ENCODE assay signal across 8 cellular contexts in genomic region chrX:21940356-21940829, GRCh38. TPM values are rescaled to one million over a fixed set of nuclear protein-coding genes. Genes with fewer than 3 reads are reported as not detected.
DNase-seq lines count a peak whose midpoint lies in the region; ATAC-seq, FAIRE-seq and TF ChIP-seq lines count a peak whose summit lies in the region.

Gene SMS (plus strand): TSS chrX:21940709. CDS start chrX:21940825, 116 bp downstream.

- FAIRE-seq in A549 (lab: Jason Lieb, UNC) = no peak

- ATAC-seq in A549 = peak; percentile 92
- ATAC-seq in GM18858 (IDR thresholded peaks at IDR 0.05; ENCODE audit: unreplicated experiment) = peak; percentile 47
- peak; percentile 68 for ATAC-seq in HG03066 (IDR thresholded peaks at IDR 0.05; ENCODE audit: low read depth, unreplicated experiment)
- peak; percentile 65 for ATAC-seq in activated CD4-positive, alpha-beta T cell treated with anti-CD3 and anti-CD28 coated beads for 36 hours
- ATAC-seq in left lobe of liver = peak; percentile 97

- peaks cover 18% of the 10 kb centered on the region for H3K36me3 Mint-ChIP-seq in activated CD4-positive, alpha-beta T cell treated with anti-CD3 and anti-CD28 coated beads for 36 hours (ENCODE audit: low read depth)

- TF ChIP-seq POLR2A in A549 (IDR thresholded peaks at IDR 0.05; ENCODE audit: low read length) = peak; percentile 37; the same call in 1 of the 2 replicates

- H3K27me3 ChIP-seq in colonic mucosa = no peaks in the 10 kb centered on the region

- H3K4me1 Mint-ChIP-seq in activated CD4-positive, alpha-beta T cell treated with anti-CD3 and anti-CD28 coated beads for 36 hours = peaks cover 32% of the 10 kb centered on the region

- no peak for TF ChIP-seq RAD21 in A549 (conservative IDR thresholded peaks at IDR 0.05 in 1 of 2, IDR thresholded peaks at IDR 0.05 in 1 of 2)

- intact Hi-C loops in activated CD4-positive, alpha-beta T cell treated with anti-CD3 and anti-CD28 coated beads for 36 hours (cut with DNase I, micrococcal nuclease) = loop anchor here (2.0 to 10.0 kb wide), 7 partner anchors 32 to 1726 kb away; partner anchors contain the start of genes RPS6KA3 (in 2 of the 2) and PRDX4 (in 1 of the 2)
- intact Hi-C loops in colonic mucosa (cut with DNase I) = no loop called here

- POLR2A ChIA-PET in A549 (lab: Yijun Ruan, JAX) = no interaction called here
- POLR2A ChIA-PET in activated CD4-positive, alpha-beta T cell treated with anti-CD3 and anti-CD28 coated beads for 36 hours (lab: Charles Lee) = no interaction called here

- H3K4me1 ChIP-seq in A549 (peaks cover 32% of the 10 kb centered on the region), colonic mucosa (no peaks in the 10 kb centered on the region)

- H3K9me3 ChIP-seq in A549 (no peaks in the 10 kb centered on the region), colonic mucosa (no peaks in the 10 kb centered on the region)

- CTCF ChIA-PET in A549 (lab: Yijun Ruan, JAX) = no interaction called here
- CTCF ChIA-PET in activated CD4-positive, alpha-beta T cell treated with anti-CD3 and anti-CD28 coated beads for 36 hours (lab: Charles Lee) = no interaction called here

- H3K27ac Mint-ChIP-seq in activated CD4-positive, alpha-beta T cell treated with anti-CD3 and anti-CD28 coated beads for 36 hours = peak within 1 kb of the TSS; percentile 91

- peak within 1 kb of the TSS; percentile 99 for H3K4me3 ChIP-seq in A549
- H3K4me3 ChIP-seq in colonic mucosa = peak within 1 kb of the TSS; percentile 42

- TF ChIP-seq CTCF in A549 (IDR thresholded peaks at IDR 0.05) = no peak
- TF ChIP-seq CTCF in colonic mucosa (IDR thresholded peaks at IDR 0.05) = no peak

- DNase-seq in A549 (ENCODE audit: low read depth in 1 of 2, low spot score in 1 of 2) = peak; percentile 62 to 82
- peak; percentile 91 for DNase-seq in NCI-H2227 (lab: John Stamatoyannopoulos, UW; ENCODE audit: unreplicated experiment)
- peak; percentile 78 for DNase-seq in activated CD4-positive, alpha-beta T cell treated with anti-CD3 and anti-CD28 coated beads for 36 hours
- peak; percentile 74 for DNase-seq in colonic mucosa
- peak; percentile 79 for DNase-seq in left lobe of liver (ENCODE audit: low spot score)
- peak; percentile 61 to 73 for DNase-seq in stimulated activated CD4-positive, alpha-beta T cell treated with anti-CD3 and anti-CD28 coated beads, Interleukin-2, amount 100 ng/mL, for 24 hours

- peak within 1 kb of the TSS; percentile 83 for H3K4me3 Mint-ChIP-seq in activated CD4-positive, alpha-beta T cell treated with anti-CD3 and anti-CD28 coated beads for 36 hours

- H3K4me2 ChIP-seq in A549 = peak within 1 kb of the TSS; percentile 84

- 3% methylated on average over 4 of the region's 46 CpGs for WGBS in A549 (ENCODE audit: missing lambda C conversion rate)

- H3K27ac ChIP-seq in A549 (peak within 1 kb of the TSS; percentile 97 to 99), colonic mucosa (peak within 1 kb of the TSS; percentile 60)

- H3K9ac ChIP-seq in colonic mucosa (ENCODE audit: low read depth in 2 of 2, low read length in 2 of 2) = peak within 1 kb of the TSS; percentile 55 to 68

- no peak for TF ChIP-seq EP300 in A549 (IDR thresholded peaks at IDR 0.05)

- H3K36me3 ChIP-seq in colonic mucosa = no peaks in the 10 kb centered on the region

- no peaks in the 10 kb centered on the region for H3K9me3 Mint-ChIP-seq in activated CD4-positive, alpha-beta T cell treated with anti-CD3 and anti-CD28 coated beads for 36 hours (ENCODE audit: low read depth)

- no peaks in the 10 kb centered on the region for H3K27me3 Mint-ChIP-seq in activated CD4-positive, alpha-beta T cell treated with anti-CD3 and anti-CD28 coated beads for 36 hours

TF ChIP-seq in A549, 52 proteins besides CTCF, POLR2A, EP300 and RAD21:
- 0 out of 3 replicates have a peak, but pooled peaks have one; percentile 27 for TF ChIP-seq BCL3 (IDR thresholded peaks at IDR 0.05)
- peak; percentile 22; the same call in 1 of the 2 replicates for TF ChIP-seq PHF8 (IDR thresholded peaks at IDR 0.05; ENCODE audit: borderline replicate concordance, low read depth)
- TF ChIP-seq MAX (IDR thresholded peaks at IDR 0.05) = peak; percentile 81
- no peak for TF ChIP-seq HOXB13 (CRISPR knock-in tag; IDR thresholded peaks at IDR 0.05; ENCODE audit: low read depth)
- TF ChIP-seq HES2 (IDR thresholded peaks at IDR 0.05) = no peak
- TF ChIP-seq E2F6 (IDR thresholded peaks at IDR 0.05; ENCODE audit: borderline replicate concordance, low read depth) = peak; percentile 74; the same call in 1 of the 2 replicates
- peak; percentile 25 to 78; a peak in 1 of 5 replicates for TF ChIP-seq JUN (IDR thresholded peaks at IDR 0.05)
- TF ChIP-seq NR3C1 (IDR thresholded peaks at IDR 0.05) = no peak

RNA-seq across cellular contexts. Expression of gene SMS, which starts in this region (rescaled TPM):
- polyA plus RNA-seq in A549 (2011; rRNA removed) = 85.7 and 129 TPM in 2 replicates
- polyA plus RNA-seq in A549 (2012; cell fraction: cytosol; rRNA removed) = 104 and 106 TPM in 2 replicates
- 43.9 and 44.9 TPM in 2 replicates for polyA plus RNA-seq in A549 (2012; cell fraction: nucleus; rRNA removed)
- polyA plus RNA-seq in A549 (2017; fragmentation: RNase III; extraction: RNeasy Plus Mini Kit Qiagen cat#74134 plus additional on column Dnase treatment) = 180 to 193 TPM (median 180 TPM) in 3 replicates
- polyA minus RNA-seq in A549 (2011; rRNA and poly(A)+ RNA removed) = 32.3 and 34.1 TPM in 2 replicates
- 100 to 1,000 TPM; 100 to 124 TPM for total RNA-seq in activated CD4-positive, alpha-beta T cell treated with anti-CD3 and anti-CD28 coated beads for 36 hours
- 100 to 1,000 TPM in 1 of 2 donors, 10 to 100 TPM in 1; 73.7 to 100 TPM for total RNA-seq in colonic mucosa
- 17.8 TPM for total RNA-seq in left lobe of liver

Comparison
In these comparisons a context has a peak if more than half of its experiments do, and no peak if none do; other contexts are left out.
1. Peak in every context shown above with its lines: DNase-seq, ATAC-seq, H3K4me3 ChIP-seq and H3K27ac ChIP-seq.
2. ATAC-seq: peak in every context shown above with its lines; median percentile 97 in left lobe of liver; 92 in A549; 68 in HG03066; 65 in activated CD4-positive, alpha-beta T cell treated with anti-CD3 and anti-CD28 coated beads for 36 hours; 47 in GM18858.